Comparison of ENCODE assay signal across 18 cellular contexts in genomic region chr14:54698501-54698900, GRCh38.
DNase-seq lines count a peak whose midpoint lies in the region; ATAC-seq, FAIRE-seq and TF ChIP-seq lines count a peak whose summit lies in the region.
"Had no signal": no experiment of that assay in that cellular context is flagged by ENCODE, and none has a peak within 500 bp of the region (broad histone marks: within the 10 kb centered on the region; RNA-seq: fewer than 3 reads in every experiment).

No MANE protein-coding gene starts in this region.

- intact Hi-C loops in right lobe of liver (cut with DNase I), result no loop called here

- H3K36me3 ChIP-seq in right lobe of liver (no peaks in the 10 kb centered on the region), smooth muscle cell (ENCODE audit: low read depth) (no peaks in the 10 kb centered on the region)
- H3K36me3 ChIP-seq: brain microvascular endothelial cell had no signal

- 33% methylated on average over 5 of the region's 6 CpGs for WGBS in right lobe of liver (ENCODE audit: insufficient coverage, low coverage, low lambda C conversion rate, missing lambda C conversion rate)
- 79% methylated on average over 6 of the region's 6 CpGs for WGBS in smooth muscle cell (ENCODE audit: low lambda C conversion rate)

- H3K27me3 Mint-ChIP-seq in chondrocyte (ENCODE audit: low read depth), result no peaks in the 10 kb centered on the region
- H3K27me3 Mint-ChIP-seq: activated B cell treated with CpG ODN at 0.5 μM for 24 hours, IgD-negative memory B cell had no signal

- peaks cover 6% of the 10 kb centered on the region for H3F3A ChIP-seq in smooth muscle cell (ENCODE audit: low read depth)

- peak in 3 of 4 donors; percentile 4 to 33 (median 24) for ATAC-seq in right lobe of liver
- no peak for ATAC-seq in stimulated activated naive CD8-positive, alpha-beta T cell treated with anti-CD3 and anti-CD28 coated beads, Interleukin-15, Interleukin-2, amounts not matched to agents 100 U/mL and 50 U/mL, for 24 hours
- ATAC-seq in GM19397 (IDR thresholded peaks at IDR 0.05; ENCODE audit: unreplicated experiment), result no peak
- ATAC-seq: natural killer cell treated with Interleukin-12 subunit alpha and Interleukin-12 subunit beta and Interleukin-15 and Interleukin-18, amount 100 ng/mL, for 72 hours had no signal

- no peak overlapping the region for H2AFZ ChIP-seq in smooth muscle cell (ENCODE audit: low read depth)

- H4K20me1 ChIP-seq in smooth muscle cell (ENCODE audit: low read depth), result peaks cover 75% of the 10 kb centered on the region

- no peaks in the 10 kb centered on the region for H3K9me3 Mint-ChIP-seq in chondrocyte (ENCODE audit: low read depth)
- H3K9me3 Mint-ChIP-seq: activated B cell treated with CpG ODN at 0.5 μM for 24 hours; endodermal cell; IgD-negative memory B cell; natural killer cell treated with Interleukin-12 subunit alpha and Interleukin-12 subunit beta and Interleukin-15 and Interleukin-18, amount 100 ng/mL, for 72 hours; stimulated activated naive CD8-positive, alpha-beta T cell treated with anti-CD3 and anti-CD28 coated beads, Interleukin-15, Interleukin-2, amounts not matched to agents 100 ng/mL and 50 ng/mL, for 24 hours had no signal

- peak overlapping the region; percentile 29 for H3K4me2 ChIP-seq in smooth muscle cell

- no peak overlapping the region for H3K4me3 Mint-ChIP-seq in chondrocyte (ENCODE audit: unreplicated experiment)
- H3K4me3 Mint-ChIP-seq: activated B cell treated with CpG ODN at 0.5 μM for 24 hours; endodermal cell; IgD-negative memory B cell; natural killer cell treated with Interleukin-12 subunit alpha and Interleukin-12 subunit beta and Interleukin-15 and Interleukin-18, amount 100 ng/mL, for 72 hours; stimulated activated naive CD8-positive, alpha-beta T cell treated with anti-CD3 and anti-CD28 coated beads, Interleukin-15, Interleukin-2, amounts not matched to agents 100 ng/mL and 50 ng/mL, for 24 hours had no signal

- FAIRE-seq in HTR-8/SVneo (lab: Jason Lieb, UNC), result peak; percentile 31
- FAIRE-seq: H1, keratinocyte had no signal

- peaks cover 62% of the 10 kb centered on the region for H3K79me2 ChIP-seq in smooth muscle cell (ENCODE audit: low read depth)

- H3K36me3 Mint-ChIP-seq in chondrocyte (ENCODE audit: low read depth), result peaks cover 4% of the 10 kb centered on the region
- H3K36me3 Mint-ChIP-seq: natural killer cell treated with Interleukin-12 subunit alpha and Interleukin-12 subunit beta and Interleukin-15 and Interleukin-18, amount 100 ng/mL, for 72 hours had no signal

- H3K9me3 ChIP-seq in right lobe of liver (no peaks in the 10 kb centered on the region), smooth muscle cell (replicated peaks; ENCODE audit: low read depth) (no peaks in the 10 kb centered on the region)

- no peak overlapping the region for H3K4me3 ChIP-seq in right lobe of liver
- no peak overlapping the region for H3K4me3 ChIP-seq in smooth muscle cell

- H3K27me3 ChIP-seq in right lobe of liver (no peaks in the 10 kb centered on the region), smooth muscle cell (ENCODE audit: low read depth) (no peaks in the 10 kb centered on the region)
- H3K27me3 ChIP-seq: brain microvascular endothelial cell had no signal

- H3K4me1 ChIP-seq in right lobe of liver, result peaks cover 0 to 14% (median 0%) of the 10 kb centered on the region in 4 donors
- H3K4me1 ChIP-seq in smooth muscle cell (ENCODE audit: low read depth), result peaks cover 9% of the 10 kb centered on the region

- peak overlapping the region; percentile 1 for H3K9ac ChIP-seq in smooth muscle cell (ENCODE audit: low read depth)

- H3K27ac ChIP-seq in right lobe of liver (peak overlapping the region in 1 of 3 donors; percentile 5), smooth muscle cell (ENCODE audit: low read depth) (peak overlapping the region; percentile 53)
- H3K27ac ChIP-seq: brain microvascular endothelial cell had no signal

- TF ChIP-seq POLR2A in right lobe of liver (IDR thresholded peaks at IDR 0.05), result no peak

- DNase-seq in HTR-8/SVneo (ENCODE audit: insufficient read length, low spot score) (no peak), chondrocyte (ENCODE audit: low spot score) (no peak), right lobe of liver (no peak), smooth muscle cell (lab: John Stamatoyannopoulos, UW; ENCODE audit: unreplicated experiment) (no peak), UCSD-AML1 (lab: John Stamatoyannopoulos, UW; ENCODE audit: unreplicated experiment) (no peak)
- no peak for DNase-seq in stimulated activated CD4-positive, alpha-beta T cell treated with anti-CD3 and anti-CD28 coated beads, Interleukin-1b, Interleukin-23, amount 100 ng/mL, for 48 hours
- DNase-seq in stimulated activated naive CD8-positive, alpha-beta T cell treated with anti-CD3 and anti-CD28 coated beads, Interleukin-15, Interleukin-2, amounts not matched to agents 100 U/mL and 50 U/mL, for 24 hours, result no peak
- DNase-seq: activated B cell treated with CpG ODN at 0.5 μM for 24 hours; activated naive CD4-positive, alpha-beta T cell; brain microvascular endothelial cell; endodermal cell; NCI-H1105 treated with DMSO at 0.1 percent for 48 hours had no signal

- TF ChIP-seq CTCF in chondrocyte (IDR thresholded peaks at IDR 0.05), result no peak
- no peak for TF ChIP-seq CTCF in right lobe of liver (IDR thresholded peaks at IDR 0.05)
- TF ChIP-seq CTCF in smooth muscle cell (IDR thresholded peaks at IDR 0.05; ENCODE audit: borderline replicate concordance, insufficient read depth, poor library complexity, severe bottlenecking), result no peak

- peak overlapping the region; percentile 77 for H3K27ac Mint-ChIP-seq in chondrocyte (ENCODE audit: unreplicated experiment)
- H3K27ac Mint-ChIP-seq: activated B cell treated with CpG ODN at 0.5 μM for 24 hours; endodermal cell; IgD-negative memory B cell; natural killer cell treated with Interleukin-12 subunit alpha and Interleukin-12 subunit beta and Interleukin-15 and Interleukin-18, amount 100 ng/mL, for 72 hours; stimulated activated naive CD8-positive, alpha-beta T cell treated with anti-CD3 and anti-CD28 coated beads, Interleukin-15, Interleukin-2, amounts not matched to agents 100 ng/mL and 50 ng/mL, for 24 hours had no signal

- H3K4me1 Mint-ChIP-seq in chondrocyte (ENCODE audit: low read depth), result peaks cover 22% of the 10 kb centered on the region
- H3K4me1 Mint-ChIP-seq: activated B cell treated with CpG ODN at 0.5 μM for 24 hours, endodermal cell had no signal

Comparison
In these comparisons a context has a peak if more than half of its experiments do, and no peak if none do; other contexts are left out.
1. ATAC-seq: peak in right lobe of liver (3 of 4); none in stimulated activated naive CD8-positive, alpha-beta T cell treated with anti-CD3 and anti-CD28 coated beads, Interleukin-15, Interleukin-2, amounts not matched to agents 100 U/mL and 50 U/mL, for 24 hours (single experiment) and GM19397 (single experiment).